1 cellular context compared by ENCODE assay signal in genomic region chr19:14019100-14019499, GRCh38.
A peak's percentile ranks its signal among the peaks of the same experiment; 100 is the strongest.
TF ChIP-seq lines count a peak whose summit lies in the region.

No MANE protein-coding gene starts in this region.

TF ChIP-seq in GM12891, 5 proteins besides CTCF, POLR2A, EP300 and RAD21:
- TF ChIP-seq SPI1 (IDR thresholded peaks at IDR 0.05; ENCODE audit: low read depth, low read length): peak; percentile 94
- no peak for TF ChIP-seq POLR2AphosphoS5 (IDR thresholded peaks at IDR 0.05; ENCODE audit: low read depth, low read length)
